In genomic region chr19:40583283-40583682, GRCh38 we compare ENCODE assay signal across 16 cellular contexts. TPM values are rescaled to one million over a fixed set of nuclear protein-coding genes. Genes with fewer than 3 reads are reported as not detected.
A peak's percentile ranks its signal among the peaks of the same experiment; 100 is the strongest.
DNase-seq lines count a peak whose midpoint lies in the region; ATAC-seq and TF ChIP-seq lines count a peak whose summit lies in the region.
"Had no signal": no experiment of that assay in that cellular context is flagged by ENCODE, and none has a peak within 500 bp of the region (broad histone marks: within the 10 kb centered on the region; RNA-seq: fewer than 3 reads in every experiment).

No MANE protein-coding gene starts in this region.

- DNase-seq in CD14-positive monocyte (ENCODE audit: low spot score) (no peak), T-helper 17 cell (no peak), neural crest cell (ENCODE audit: low read depth, low spot score) (no peak), GM03348 (ENCODE audit: low spot score) (no peak), LoVo (ENCODE audit: low spot score) (no peak), cortex of kidney (lab: John Stamatoyannopoulos, UW) (no peak), right cardiac atrium (no peak)
- DNase-seq: Calu3; CD4-positive, alpha-beta T cell; DMS79; GOT3; H9; IMR-90; KG1 had no signal

- 83% methylated on average over 14 of the region's 14 CpGs for WGBS in right cardiac atrium

- ATAC-seq in T-helper 17 cell (no peak), right cardiac atrium (no peak)
- no peak for ATAC-seq in stimulated activated memory B cell treated with anti-CD40 and anti-IgM and Interleukin-4, amounts not matched to agents 10 μg/mL and 1 μg/mL and 100 μg/mL, for 72 hours

- TF ChIP-seq CTCF in CD14-positive monocyte (IDR thresholded peaks at IDR 0.05) (no peak), neural crest cell (conservative IDR thresholded peaks at IDR 0.05) (no peak)

- H3K4me1 ChIP-seq in right cardiac atrium (ENCODE audit: control insufficient read depth, insufficient read depth, low read length) = no peaks in the 10 kb centered on the region

- peak overlapping the region; percentile 86 to 99 (median 99) for H3K27ac Mint-ChIP-seq in CD14-positive monocyte
- H3K27ac Mint-ChIP-seq in T-helper 17 cell = peak overlapping the region; percentile 59
- peak overlapping the region; percentile 89 for H3K27ac Mint-ChIP-seq in neural crest cell (ENCODE audit: unreplicated experiment)
- peak overlapping the region; percentile 35 for H3K27ac Mint-ChIP-seq in stimulated activated memory B cell treated with anti-CD40 and anti-IgM and Interleukin-4, amounts not matched to agents 10 μg/mL and 1 μg/mL and 100 μg/mL, for 72 hours
- H3K27ac Mint-ChIP-seq: CD4-positive, alpha-beta T cell had no signal

- H3K27me3 Mint-ChIP-seq in CD14-positive monocyte (ENCODE audit: low read depth in 3 of 3) = no peaks in the 10 kb centered on the region
- no peaks in the 10 kb centered on the region for H3K27me3 Mint-ChIP-seq in T-helper 17 cell
- no peaks in the 10 kb centered on the region for H3K27me3 Mint-ChIP-seq in neural crest cell (ENCODE audit: low read depth)
- H3K27me3 Mint-ChIP-seq in stimulated activated memory B cell treated with anti-CD40 and anti-IgM and Interleukin-4, amounts not matched to agents 10 μg/mL and 1 μg/mL and 100 μg/mL, for 72 hours = no peaks in the 10 kb centered on the region
- H3K27me3 Mint-ChIP-seq: CD4-positive, alpha-beta T cell had no signal

- no peak overlapping the region for H3K27ac ChIP-seq in right cardiac atrium (ENCODE audit: low read length)
- H3K27ac ChIP-seq: HL-60 had no signal

- peaks cover 70% of the 10 kb centered on the region for H3K4me1 Mint-ChIP-seq in CD14-positive monocyte
- H3K4me1 Mint-ChIP-seq in T-helper 17 cell = peaks cover 26% of the 10 kb centered on the region
- peaks cover 34% of the 10 kb centered on the region for H3K4me1 Mint-ChIP-seq in neural crest cell
- H3K4me1 Mint-ChIP-seq in stimulated activated memory B cell treated with anti-CD40 and anti-IgM and Interleukin-4, amounts not matched to agents 10 μg/mL and 1 μg/mL and 100 μg/mL, for 72 hours = peaks cover 49% of the 10 kb centered on the region

- intact Hi-C loops in CD14-positive monocyte (cut with micrococcal nuclease) = no loop called here
- intact Hi-C loops in right cardiac atrium (cut with DNase I) = no loop called here

- H3K4me3 ChIP-seq in right cardiac atrium (ENCODE audit: low read length) = no peak overlapping the region

- H3K27me3 ChIP-seq in right cardiac atrium (ENCODE audit: control insufficient read depth, insufficient read depth) = no peaks in the 10 kb centered on the region

- H3K36me3 Mint-ChIP-seq in CD14-positive monocyte (peaks cover 72 to 80% of the 10 kb centered on the region in 2 donors), T-helper 17 cell (ENCODE audit: low read depth) (peaks cover 19% of the 10 kb centered on the region), neural crest cell (ENCODE audit: low read depth) (peaks cover 9% of the 10 kb centered on the region)
- H3K36me3 Mint-ChIP-seq in stimulated activated memory B cell treated with anti-CD40 and anti-IgM and Interleukin-4, amounts not matched to agents 10 μg/mL and 1 μg/mL and 100 μg/mL, for 72 hours = peaks cover 79% of the 10 kb centered on the region

- H3K4me3 Mint-ChIP-seq in CD14-positive monocyte (no peak overlapping the region), T-helper 17 cell (no peak overlapping the region), neural crest cell (peak overlapping the region; percentile 58)
- no peak overlapping the region for H3K4me3 Mint-ChIP-seq in stimulated activated memory B cell treated with anti-CD40 and anti-IgM and Interleukin-4, amounts not matched to agents 10 μg/mL and 1 μg/mL and 100 μg/mL, for 72 hours
- H3K4me3 Mint-ChIP-seq: CD4-positive, alpha-beta T cell had no signal

- H3K9me3 Mint-ChIP-seq in CD14-positive monocyte (peaks cover 0 to 6% (median 0%) of the 10 kb centered on the region in 7 donors), neural crest cell (no peaks in the 10 kb centered on the region)
- no peaks in the 10 kb centered on the region for H3K9me3 Mint-ChIP-seq in stimulated activated memory B cell treated with anti-CD40 and anti-IgM and Interleukin-4, amounts not matched to agents 10 μg/mL and 1 μg/mL and 100 μg/mL, for 72 hours
- H3K9me3 Mint-ChIP-seq: CD4-positive, alpha-beta T cell; H9 had no signal

- H3K9me3 ChIP-seq in T-helper 17 cell (ENCODE audit: control insufficient read depth, low read length, poor library complexity, severe bottlenecking) (no peaks in the 10 kb centered on the region), right cardiac atrium (ENCODE audit: control insufficient read depth, low read length) (no peaks in the 10 kb centered on the region)

RNA-seq across cellular contexts. Expression of gene SHKBP1, which starts 6.6 kb away (rescaled TPM):
- 100 to 1,000 TPM; 234 to 284 TPM for polyA plus RNA-seq in CD14-positive monocyte
- total RNA-seq in T-helper 17 cell = 100 to 1,000 TPM; 124 to 141 TPM
- total RNA-seq in neural crest cell = 72.0 and 76.3 TPM in 2 replicates
- 10 to 100 TPM; 19.7 to 23.0 (median 20.4) TPM for total RNA-seq in right cardiac atrium
- 22.8 TPM for polyA plus RNA-seq in right cardiac atrium

RNA-seq across cellular contexts. Expression of gene LTBP4, which starts 17.9 kb away (rescaled TPM):
- polyA plus RNA-seq in CD14-positive monocyte (1 to 10 TPM; 3.8 to 8.0 TPM), right cardiac atrium (216 TPM)
- total RNA-seq in T-helper 17 cell (100 to 1,000 TPM; 198 to 230 TPM), neural crest cell (125 TPM in 2 replicates), right cardiac atrium (100 to 1,000 TPM; 307 to 473 (median 324) TPM)

Comparison
In these comparisons a context has a peak if more than half of its experiments do, and no peak if none do; other contexts are left out.
1. H3K27ac Mint-ChIP-seq: peak in every context shown above with its lines; median percentile 99 in CD14-positive monocyte; 89 in neural crest cell; 59 in T-helper 17 cell; 35 in stimulated activated memory B cell treated with anti-CD40 and anti-IgM and Interleukin-4, amounts not matched to agents 10 μg/mL and 1 μg/mL and 100 μg/mL, for 72 hours.